In the genomic region with DNA sequence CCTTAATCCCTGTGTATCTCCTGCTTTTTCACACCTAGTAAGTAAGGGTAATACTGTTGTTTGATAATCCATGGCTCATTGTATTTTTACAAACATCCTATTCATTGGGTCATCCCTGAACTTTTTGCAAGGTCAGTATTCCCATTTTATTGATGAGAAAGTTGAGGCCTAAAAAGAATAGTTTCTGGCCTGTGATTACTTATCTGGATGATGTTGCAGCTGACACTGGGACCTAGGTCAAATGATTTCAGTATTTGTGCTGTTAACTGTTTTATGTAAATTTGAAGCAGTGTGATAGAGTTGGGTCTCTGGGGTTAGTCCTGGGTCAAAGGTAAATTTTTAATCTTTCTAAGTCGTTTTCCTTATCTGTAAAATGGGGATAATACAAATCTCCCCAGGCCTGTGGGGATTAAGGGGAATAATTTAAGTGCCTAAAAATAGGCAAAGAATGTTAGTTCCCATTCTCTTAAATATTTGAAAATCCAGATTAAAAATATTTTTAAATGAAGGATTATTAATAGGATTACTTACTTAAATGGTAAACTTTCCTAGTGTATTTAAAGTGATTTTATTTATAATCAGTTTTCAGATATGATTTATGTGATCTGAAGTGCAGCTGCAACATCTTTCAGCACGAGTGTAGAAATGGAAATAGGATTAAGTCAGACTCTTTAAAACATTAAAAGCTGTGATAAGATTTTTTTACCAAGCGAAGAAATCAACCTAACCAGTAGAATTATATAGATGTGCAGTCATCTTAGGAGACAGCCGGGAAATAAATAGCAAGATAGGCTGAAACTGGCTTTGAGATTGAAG, we compare ENCODE assay signal across 12 cellular contexts. TPM values are rescaled to one million over a fixed set of nuclear protein-coding genes. Genes with fewer than 3 reads are reported as not detected.
DNase-seq lines count a peak whose midpoint lies in the region; ATAC-seq and TF ChIP-seq lines count a peak whose summit lies in the region.
"Had no signal": no experiment of that assay in that cellular context is flagged by ENCODE, and none has a peak within 500 bp of the region (broad histone marks: within the 10 kb centered on the region; RNA-seq: fewer than 3 reads in every experiment).

No MANE protein-coding gene starts in this region.

- H3F3A ChIP-seq in Loucy (ENCODE audit: low read depth) = no peaks in the 10 kb centered on the region

- H3K27me3 Mint-ChIP-seq in activated CD8-positive, alpha-beta T cell treated with anti-CD3 and anti-CD28 coated beads, Interleukin-2, amount 10 ng/mL, durations not matched to agents 7 days and 5 days (ENCODE audit: low read depth) = no peaks in the 10 kb centered on the region
- H3K27me3 Mint-ChIP-seq in activated CD8-positive, alpha-beta T cell treated with anti-CD3 and anti-CD28 coated beads for 36 hours = no peaks in the 10 kb centered on the region
- no peaks in the 10 kb centered on the region for H3K27me3 Mint-ChIP-seq in stimulated activated memory B cell treated with anti-CD40 and anti-IgM and Interleukin-4, amounts not matched to agents 10 μg/mL and 1 μg/mL and 100 μg/mL, for 72 hours

- no peak overlapping the region for H3K27ac Mint-ChIP-seq in activated CD8-positive, alpha-beta T cell treated with anti-CD3 and anti-CD28 coated beads, Interleukin-2, amount 10 ng/mL, durations not matched to agents 7 days and 5 days
- no peak overlapping the region for H3K27ac Mint-ChIP-seq in activated CD8-positive, alpha-beta T cell treated with anti-CD3 and anti-CD28 coated beads for 36 hours
- no peak overlapping the region for H3K27ac Mint-ChIP-seq in stimulated activated memory B cell treated with anti-CD40 and anti-IgM and Interleukin-4, amounts not matched to agents 10 μg/mL and 1 μg/mL and 100 μg/mL, for 72 hours

- H3K9me2 ChIP-seq in Loucy (replicated peaks; ENCODE audit: low read depth, low read length) = no peaks in the 10 kb centered on the region

- H3K9me3 Mint-ChIP-seq in activated CD8-positive, alpha-beta T cell treated with anti-CD3 and anti-CD28 coated beads, Interleukin-2, amount 10 ng/mL, durations not matched to agents 7 days and 5 days (ENCODE audit: insufficient read depth) = no peaks in the 10 kb centered on the region
- H3K9me3 Mint-ChIP-seq in activated CD8-positive, alpha-beta T cell treated with anti-CD3 and anti-CD28 coated beads for 36 hours = no peaks in the 10 kb centered on the region
- no peaks in the 10 kb centered on the region for H3K9me3 Mint-ChIP-seq in stimulated activated memory B cell treated with anti-CD40 and anti-IgM and Interleukin-4, amounts not matched to agents 10 μg/mL and 1 μg/mL and 100 μg/mL, for 72 hours

- TF ChIP-seq CTCF in activated CD8-positive, alpha-beta T cell treated with anti-CD3 and anti-CD28 coated beads for 36 hours (IDR thresholded peaks at IDR 0.05) = no peak
- TF ChIP-seq CTCF in Loucy (conservative IDR thresholded peaks at IDR 0.05; ENCODE audit: low read length) = no peak
- no peak for TF ChIP-seq CTCF in coronary artery (IDR thresholded peaks at IDR 0.05)

- peaks cover 48% of the 10 kb centered on the region for H3K4me1 ChIP-seq in Loucy (ENCODE audit: insufficient read depth, low read length, poor library complexity, severe bottlenecking)

- DNase-seq in activated CD8-positive, alpha-beta T cell treated with anti-CD3 and anti-CD28 coated beads, Interleukin-2, amount 10 ng/mL, durations not matched to agents 7 days and 5 days = no peak
- no peak for DNase-seq in activated CD8-positive, alpha-beta T cell treated with anti-CD3 and anti-CD28 coated beads for 36 hours
- DNase-seq in coronary artery (ENCODE audit: low spot score) (no peak), C1 segment of cervical spinal cord (lab: John Stamatoyannopoulos, UW) (no peak), MV-4-11 (lab: John Stamatoyannopoulos, UW) (no peak)
- DNase-seq: cerebellar nuclear complex, NCI-H146, nucleus accumbens, T-helper 9 cell had no signal

- CTCF ChIA-PET in activated CD8-positive, alpha-beta T cell treated with anti-CD3 and anti-CD28 coated beads, Interleukin-2, amount 10 ng/mL, durations not matched to agents 7 days and 5 days (lab: Charles Lee) = interaction anchor here (3.0 to 7.0 kb wide), 3 partner anchors 27 to 218 kb away, joined by 7 to 60 read pairs (median 45); no protein-coding TSS in a partner anchor
- CTCF ChIA-PET in activated CD8-positive, alpha-beta T cell treated with anti-CD3 and anti-CD28 coated beads for 36 hours (lab: Charles Lee) = interaction anchor here (0.7 to 3.7 kb wide), 4 partner anchors 79 to 226 kb away, joined by 3 to 21 read pairs (median 10); no protein-coding TSS in a partner anchor

- H3K4me3 Mint-ChIP-seq in activated CD8-positive, alpha-beta T cell treated with anti-CD3 and anti-CD28 coated beads, Interleukin-2, amount 10 ng/mL, durations not matched to agents 7 days and 5 days = peak overlapping the region; percentile 52
- H3K4me3 Mint-ChIP-seq in activated CD8-positive, alpha-beta T cell treated with anti-CD3 and anti-CD28 coated beads for 36 hours = no peak overlapping the region
- H3K4me3 Mint-ChIP-seq in stimulated activated memory B cell treated with anti-CD40 and anti-IgM and Interleukin-4, amounts not matched to agents 10 μg/mL and 1 μg/mL and 100 μg/mL, for 72 hours = peak overlapping the region; percentile 18

- peak overlapping the region; percentile 24 to 60 for H3K27ac ChIP-seq in coronary artery

- no peaks in the 10 kb centered on the region for H3K36me3 ChIP-seq in Loucy (ENCODE audit: insufficient read depth, low read length)

- peak overlapping the region; percentile 94 for H3K4me3 ChIP-seq in Loucy (ENCODE audit: low read length, poor library complexity, severe bottlenecking)
- peak overlapping the region; percentile 75 for H3K4me3 ChIP-seq in coronary artery

- H3K27me3 ChIP-seq in Loucy (ENCODE audit: insufficient read depth, low read length, poor library complexity, severe bottlenecking) = no peaks in the 10 kb centered on the region

- H4K20me1 ChIP-seq in Loucy (ENCODE audit: insufficient read depth, low read length, poor library complexity, severe bottlenecking) = peaks cover 81% of the 10 kb centered on the region

- no peaks in the 10 kb centered on the region for H3K9me3 ChIP-seq in Loucy (ENCODE audit: insufficient read depth, low read depth, low read length)

- no peak for ATAC-seq in activated CD8-positive, alpha-beta T cell treated with anti-CD3 and anti-CD28 coated beads, Interleukin-2, amount 10 ng/mL, durations not matched to agents 7 days and 5 days
- no peak for ATAC-seq in activated CD8-positive, alpha-beta T cell treated with anti-CD3 and anti-CD28 coated beads for 36 hours
- ATAC-seq in stimulated activated memory B cell treated with anti-CD40 and anti-IgM and Interleukin-4, amounts not matched to agents 10 μg/mL and 1 μg/mL and 100 μg/mL, for 72 hours = no peak
- no peak for ATAC-seq in GM21825 (IDR thresholded peaks at IDR 0.05; ENCODE audit: unreplicated experiment)

- peaks cover 32% of the 10 kb centered on the region for H3K36me3 Mint-ChIP-seq in activated CD8-positive, alpha-beta T cell treated with anti-CD3 and anti-CD28 coated beads, Interleukin-2, amount 10 ng/mL, durations not matched to agents 7 days and 5 days (ENCODE audit: low read depth)
- peaks cover 4% of the 10 kb centered on the region for H3K36me3 Mint-ChIP-seq in activated CD8-positive, alpha-beta T cell treated with anti-CD3 and anti-CD28 coated beads for 36 hours (ENCODE audit: low read depth)
- no peaks in the 10 kb centered on the region for H3K36me3 Mint-ChIP-seq in stimulated activated memory B cell treated with anti-CD40 and anti-IgM and Interleukin-4, amounts not matched to agents 10 μg/mL and 1 μg/mL and 100 μg/mL, for 72 hours

- intact Hi-C loops in activated CD8-positive, alpha-beta T cell treated with anti-CD3 and anti-CD28 coated beads for 36 hours (cut with micrococcal nuclease) = loop anchor here (5.0 to 10.0 kb wide), 2 partner anchors 227 to 265 kb away; no protein-coding TSS in a partner anchor

- POLR2A ChIA-PET in activated CD8-positive, alpha-beta T cell treated with anti-CD3 and anti-CD28 coated beads, Interleukin-2, amount 10 ng/mL, durations not matched to agents 7 days and 5 days (lab: Charles Lee) = no interaction called here
- POLR2A ChIA-PET in activated CD8-positive, alpha-beta T cell treated with anti-CD3 and anti-CD28 coated beads for 36 hours (lab: Charles Lee) = interaction anchor here (1.0 kb wide), 1 partner anchor 200 kb away, joined by 3 read pairs; no protein-coding TSS in a partner anchor

- H3K4me2 ChIP-seq in Loucy (ENCODE audit: low read depth, low read length, poor library complexity, severe bottlenecking) = peak overlapping the region; percentile 84

- H3K9ac ChIP-seq in Loucy (ENCODE audit: low read depth, low read length, poor library complexity, severe bottlenecking) = peak overlapping the region; percentile 0

- H3K4me1 Mint-ChIP-seq in activated CD8-positive, alpha-beta T cell treated with anti-CD3 and anti-CD28 coated beads, Interleukin-2, amount 10 ng/mL, durations not matched to agents 7 days and 5 days (ENCODE audit: low read depth) = peaks cover 58% of the 10 kb centered on the region
- peaks cover 56% of the 10 kb centered on the region for H3K4me1 Mint-ChIP-seq in activated CD8-positive, alpha-beta T cell treated with anti-CD3 and anti-CD28 coated beads for 36 hours (ENCODE audit: low read depth)
- H3K4me1 Mint-ChIP-seq in stimulated activated memory B cell treated with anti-CD40 and anti-IgM and Interleukin-4, amounts not matched to agents 10 μg/mL and 1 μg/mL and 100 μg/mL, for 72 hours = peaks cover 60% of the 10 kb centered on the region

- no peak overlapping the region for H2AFZ ChIP-seq in Loucy (ENCODE audit: low read length)

- H3K79me2 ChIP-seq in Loucy (ENCODE audit: insufficient read depth, low read length) = peaks cover 84% of the 10 kb centered on the region

RNA-seq across cellular contexts. Expression of a gene that starts 4.3 kb away (rescaled TPM):
- 10 to 100 TPM; 66.7 to 72.3 TPM for total RNA-seq in activated CD8-positive, alpha-beta T cell treated with anti-CD3 and anti-CD28 coated beads, Interleukin-2, amount 10 ng/mL, durations not matched to agents 7 days and 5 days
- total RNA-seq in activated CD8-positive, alpha-beta T cell treated with anti-CD3 and anti-CD28 coated beads for 36 hours = 10 to 100 TPM; 35.2 to 36.5 TPM
